Comparison of ENCODE assay signal across 17 cellular contexts in the genomic region with DNA sequence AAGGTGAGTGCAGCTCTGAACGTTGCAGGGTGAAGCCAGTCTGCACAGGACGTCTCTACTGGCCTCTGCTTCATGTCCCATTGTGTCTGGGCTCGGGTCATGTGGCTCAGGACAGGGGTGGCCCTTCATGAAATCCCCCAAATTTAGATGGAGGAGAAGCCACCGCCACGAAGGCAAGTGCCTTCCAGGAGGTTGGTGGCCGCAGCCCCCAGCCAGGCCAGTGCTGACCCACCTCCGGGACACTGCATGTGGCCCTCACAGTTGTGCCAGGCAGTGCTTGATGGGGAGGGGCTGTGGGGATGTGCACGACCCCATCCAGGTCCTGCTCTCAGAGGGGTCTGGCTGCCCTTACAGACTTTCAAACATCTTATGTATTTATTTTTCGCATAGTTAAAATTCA.
DNase-seq lines count a peak whose midpoint lies in the region; TF ChIP-seq lines count a peak whose summit lies in the region.
"Had no signal": no experiment of that assay in that cellular context is flagged by ENCODE, and none has a peak within 500 bp of the region (broad histone marks: within the 10 kb centered on the region; RNA-seq: fewer than 3 reads in every experiment).

No MANE protein-coding gene starts in this region.

- TF ChIP-seq CTCF in neural crest cell (conservative IDR thresholded peaks at IDR 0.05) (no peak), Caco-2 (IDR thresholded peaks at IDR 0.05; ENCODE audit: insufficient read depth in 1 of 2, low read depth in 1 of 2, low read length in 1 of 2, severe bottlenecking in 1 of 2, unreplicated experiment in 1 of 2) (no peak)

- H3K27me3 ChIP-seq in Caco-2 (replicated peaks; ENCODE audit: control insufficient read depth, insufficient read depth, low read length) (no peaks in the 10 kb centered on the region), Karpas-422 (ENCODE audit: low read length) (no peaks in the 10 kb centered on the region)

- H3K4me1 ChIP-seq in Caco-2 (no peaks in the 10 kb centered on the region), Karpas-422 (ENCODE audit: low read length) (no peaks in the 10 kb centered on the region)

- peak overlapping the region; percentile 86 for H3K27ac Mint-ChIP-seq in neural crest cell (ENCODE audit: unreplicated experiment)
- H3K27ac Mint-ChIP-seq in Caco-2 (ENCODE audit: unreplicated experiment) = no peak overlapping the region
- H3K27ac Mint-ChIP-seq: CD4-positive, alpha-beta T cell had no signal

- DNase-seq in neural crest cell (ENCODE audit: low read depth, low spot score) (no peak), Caco-2 (no peak), Karpas-422 (no peak), hypothalamus (lab: John Stamatoyannopoulos, UW) (no peak), SIG-M5 (lab: John Stamatoyannopoulos, UW) (no peak)
- DNase-seq: ACHN; CD4-positive, alpha-beta T cell; DMS153; DMS79; GDM1; HCEC 1CT had no signal

- H3K4me3 Mint-ChIP-seq in neural crest cell (peak overlapping the region; percentile 34), Caco-2 (ENCODE audit: unreplicated experiment) (no peak overlapping the region)
- H3K4me3 Mint-ChIP-seq: CD4-positive, alpha-beta T cell; GM23338 had no signal

- POLR2A ChIA-PET in Caco-2 (lab: Charles Lee) = no interaction called here

- H3K27me3 Mint-ChIP-seq in neural crest cell (ENCODE audit: low read depth) (no peaks in the 10 kb centered on the region), Caco-2 (ENCODE audit: insufficient read depth, unreplicated experiment) (peaks cover 11% of the 10 kb centered on the region)
- H3K27me3 Mint-ChIP-seq: CD4-positive, alpha-beta T cell had no signal

- CTCF ChIA-PET in Caco-2 (lab: Charles Lee) = interaction anchor here (0.6 kb wide), 1 partner anchor 74 kb away, joined by 3 read pairs; no protein-coding TSS in a partner anchor

- H3K9me3 Mint-ChIP-seq in neural crest cell (no peaks in the 10 kb centered on the region), Caco-2 (ENCODE audit: unreplicated experiment) (no peaks in the 10 kb centered on the region)
- H3K9me3 Mint-ChIP-seq: CD4-positive, alpha-beta T cell; GM23338 had no signal

- H3K27ac ChIP-seq in angular gyrus (ENCODE audit: low read depth, low read length) = peak overlapping the region; percentile 50
- peak overlapping the region; percentile 84 for H3K27ac ChIP-seq in cingulate gyrus (ENCODE audit: low read depth, low read length)
- H3K27ac ChIP-seq in temporal lobe (ENCODE audit: low read depth, low read length) = peak overlapping the region; percentile 66
- no peak overlapping the region for H3K27ac ChIP-seq in Karpas-422 (ENCODE audit: low read length)
- H3K27ac ChIP-seq: C4-2B, HL-60 had no signal

- BruUV-seq in Caco-2 (replicated peaks; lab: Mats Ljungman, UMichigan) = no TSS peak

- no peaks in the 10 kb centered on the region for H4K20me1 ChIP-seq in Karpas-422 (ENCODE audit: insufficient read depth, low read depth, low read length)

- H3K4me2 ChIP-seq in Karpas-422 (ENCODE audit: low read depth, low read length, poor library complexity, severe bottlenecking) = no peak overlapping the region
- H3K4me2 ChIP-seq: GM23338 had no signal

- intact Hi-C loops in Caco-2 (cut with micrococcal nuclease; ENCODE audit: unreplicated experiment) = no loop called here

- H3K9ac ChIP-seq in Karpas-422 (ENCODE audit: low read length) = no peak overlapping the region

- H3K4me3 ChIP-seq in Caco-2 (ENCODE audit: low read depth, low read length) (no peak overlapping the region), Karpas-422 (ENCODE audit: low read length) (no peak overlapping the region)
- H3K4me3 ChIP-seq: GM23338 had no signal

- no peaks in the 10 kb centered on the region for H3K36me3 Mint-ChIP-seq in neural crest cell (ENCODE audit: low read depth)
- H3K36me3 Mint-ChIP-seq in Caco-2 (ENCODE audit: insufficient read depth, unreplicated experiment) = peaks cover 6% of the 10 kb centered on the region

- H2AFZ ChIP-seq in Karpas-422 (ENCODE audit: low read length) = no peak overlapping the region
- H2AFZ ChIP-seq: GM23338 had no signal

- no peaks in the 10 kb centered on the region for H3K9me2 ChIP-seq in Karpas-422 (replicated peaks; ENCODE audit: insufficient read depth, low read length)

- no peaks in the 10 kb centered on the region for H3K36me3 ChIP-seq in Caco-2 (ENCODE audit: control insufficient read depth, insufficient read depth, low read length)
- no peaks in the 10 kb centered on the region for H3K36me3 ChIP-seq in Karpas-422 (ENCODE audit: insufficient read depth, low read length)

- H3K79me2 ChIP-seq in Karpas-422 (ENCODE audit: low read length) = no peaks in the 10 kb centered on the region

- H3K4me1 Mint-ChIP-seq in neural crest cell (peaks cover 38% of the 10 kb centered on the region), Caco-2 (ENCODE audit: low read depth, unreplicated experiment) (no peaks in the 10 kb centered on the region)

- H3K9me3 ChIP-seq in Caco-2 (no peaks in the 10 kb centered on the region), Karpas-422 (ENCODE audit: low read length) (no peaks in the 10 kb centered on the region)
